Comparison of ENCODE assay signal across 1 cellular context in genomic region chr22:41589601-41590365, GRCh38.
TF ChIP-seq lines count a peak whose summit lies in the region.

TSS of gene PMM1 (minus strand) at chr22:41589840. CDS start at chr22:41589805, 35 bp downstream.

TF ChIP-seq in H1, 55 proteins besides CTCF, POLR2A, EP300 and RAD21 (continued from another document):
- TF ChIP-seq EGR1 (IDR thresholded peaks at IDR 0.05; ENCODE audit: borderline replicate concordance, low read depth, low read length): peak; percentile 19; the same call in 1 of the 2 replicates
- no peak for TF ChIP-seq SIRT6 (IDR thresholded peaks at IDR 0.05; ENCODE audit: low read length)
- TF ChIP-seq TBP (IDR thresholded peaks at IDR 0.05; ENCODE audit: low read depth, low read length): peak; percentile 42
- peak; percentile 89 for TF ChIP-seq CEBPB (IDR thresholded peaks at IDR 0.05; ENCODE audit: low read depth, low read length)
- peak; percentile 37 for TF ChIP-seq ASH2L (IDR thresholded peaks at IDR 0.05; ENCODE audit: low read length)
- peak in 1 of 2 experiments; percentile 51; a peak in 1 of 4 replicates for TF ChIP-seq SIN3A (conservative IDR thresholded peaks at IDR 0.05 in 1 of 2, IDR thresholded peaks at IDR 0.05 in 1 of 2; ENCODE audit: low read depth in 1 of 2, low read length in 2 of 2)
- TF ChIP-seq PHF8 (conservative IDR thresholded peaks at IDR 0.05; ENCODE audit: low read depth, low read length): peak; percentile 58
- TF ChIP-seq HDAC2 (IDR thresholded peaks at IDR 0.05; ENCODE audit: borderline replicate concordance in 1 of 2, low read depth in 2 of 2, low read length in 2 of 2): no peak
- TF ChIP-seq TEAD4 (IDR thresholded peaks at IDR 0.05; ENCODE audit: low read depth, low read length): no peak
- TF ChIP-seq FOSL1 (IDR thresholded peaks at IDR 0.05; ENCODE audit: insufficient read depth, low read depth, low read length): no peak
- no peak for TF ChIP-seq SAP30 (IDR thresholded peaks at IDR 0.05; ENCODE audit: insufficient read depth, insufficient replicate concordance, low read length)
- TF ChIP-seq, protein P1, sequence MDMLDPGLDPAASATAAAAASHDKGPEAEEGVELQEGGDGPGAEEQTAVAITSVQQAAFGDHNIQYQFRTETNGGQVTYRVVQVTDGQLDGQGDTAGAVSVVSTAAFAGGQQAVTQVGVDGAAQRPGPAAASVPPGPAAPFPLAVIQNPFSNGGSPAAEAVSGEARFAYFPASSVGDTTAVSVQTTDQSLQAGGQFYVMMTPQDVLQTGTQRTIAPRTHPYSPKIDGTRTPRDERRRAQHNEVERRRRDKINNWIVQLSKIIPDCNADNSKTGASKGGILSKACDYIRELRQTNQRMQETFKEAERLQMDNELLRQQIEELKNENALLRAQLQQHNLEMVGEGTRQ (IDR thresholded peaks at IDR 0.05; ENCODE audit: low read length): no peak
- no peak for TF ChIP-seq RNF2 (IDR thresholded peaks at IDR 0.05; ENCODE audit: borderline replicate concordance, low read depth, low read length, missing control alignments, poor library complexity, severe bottlenecking)
- no peak for TF ChIP-seq CHD2 (IDR thresholded peaks at IDR 0.05; ENCODE audit: low read length)
- TF ChIP-seq CREB1 (IDR thresholded peaks at IDR 0.05): no peak
- TF ChIP-seq POU5F1 (IDR thresholded peaks at IDR 0.05; ENCODE audit: low read depth, low read length): no peak
- TF ChIP-seq, protein P2, sequence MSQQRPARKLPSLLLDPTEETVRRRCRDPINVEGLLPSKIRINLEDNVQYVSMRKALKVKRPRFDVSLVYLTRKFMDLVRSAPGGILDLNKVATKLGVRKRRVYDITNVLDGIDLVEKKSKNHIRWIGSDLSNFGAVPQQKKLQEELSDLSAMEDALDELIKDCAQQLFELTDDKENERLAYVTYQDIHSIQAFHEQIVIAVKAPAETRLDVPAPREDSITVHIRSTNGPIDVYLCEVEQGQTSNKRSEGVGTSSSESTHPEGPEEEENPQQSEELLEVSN (IDR thresholded peaks at IDR 0.05): peak; percentile 23; the same call in 1 of the 2 replicates
- TF ChIP-seq KDM4A (IDR thresholded peaks at IDR 0.05; ENCODE audit: low read depth, low read length, severe bottlenecking): peak; percentile 60
- TF ChIP-seq SP1 (IDR thresholded peaks at IDR 0.05; ENCODE audit: low read depth, low read length): peak; percentile 67; the same call in 1 of the 2 replicates
- no peak for TF ChIP-seq HDAC6 (IDR thresholded peaks at IDR 0.05; ENCODE audit: low read depth, low read length)
- TF ChIP-seq GTF2F1 (IDR thresholded peaks at IDR 0.05; ENCODE audit: borderline replicate concordance, low read depth, low read length): no peak; the same call in 1 of the 2 replicates
- peak; percentile 75; the same call in 1 of the 2 replicates for TF ChIP-seq SP4 (IDR thresholded peaks at IDR 0.05; ENCODE audit: low read length)
- TF ChIP-seq JUND (IDR thresholded peaks at IDR 0.05; ENCODE audit: low read length): 0 out of 2 replicates have a peak, but pooled peaks have one; percentile 4
- TF ChIP-seq YY1 (IDR thresholded peaks at IDR 0.05; ENCODE audit: low read depth, low read length): peak; percentile 34; the same call in 1 of the 2 replicates
- TF ChIP-seq BCL11A (IDR thresholded peaks at IDR 0.05; ENCODE audit: low read depth in 2 of 2, low read length in 2 of 2): no peak
- TF ChIP-seq MAX (IDR thresholded peaks at IDR 0.05): 0 out of 2 replicates have a peak, but pooled peaks have one; percentile 5
- no peak for TF ChIP-seq BRCA1 (IDR thresholded peaks at IDR 0.05; ENCODE audit: low read depth, low read length)
- no peak for TF ChIP-seq EZH2 (IDR thresholded peaks at IDR 0.05; ENCODE audit: low read depth, low read length, severe bottlenecking)
- no peak for TF ChIP-seq CTBP2 (IDR thresholded peaks at IDR 0.05; ENCODE audit: borderline replicate concordance, insufficient read depth, insufficient read length, low read length)
- TF ChIP-seq MAFK (IDR thresholded peaks at IDR 0.05; ENCODE audit: low read depth, low read length): no peak
- TF ChIP-seq NANOG (IDR thresholded peaks at IDR 0.05; ENCODE audit: insufficient read depth, low read depth, low read length, poor library complexity, severe bottlenecking): peak; percentile 45
- TF ChIP-seq SUZ12 (IDR thresholded peaks at IDR 0.05; ENCODE audit: low read length): no peak
